28 cellular contexts compared by ENCODE assay signal in genomic region chr6:53824714-53825113, GRCh38.
"Had no signal": no experiment of that assay in that cellular context is flagged by ENCODE, and none has a peak within 500 bp of the region (broad histone marks: within the 10 kb centered on the region; RNA-seq: fewer than 3 reads in every experiment).

No MANE protein-coding gene starts in this region.

- H3K36me3 ChIP-seq: esophagus squamous epithelium, heart right ventricle, neutrophil, right lobe of liver, stomach, thyroid gland, upper lobe of left lung had no signal

- H3K9me3 ChIP-seq: esophagus squamous epithelium, heart right ventricle, mucosa of descending colon, neutrophil, right lobe of liver, stomach, thyroid gland, upper lobe of left lung had no signal

- H3K27ac ChIP-seq: esophagus squamous epithelium, heart right ventricle, neutrophil, parathyroid adenoma, right lobe of liver, upper lobe of left lung had no signal

- H3K4me3 ChIP-seq: esophagus squamous epithelium, heart right ventricle, lung, mucosa of descending colon, right lobe of liver, stomach, thyroid gland, upper lobe of left lung had no signal

- H3K27me3 ChIP-seq: esophagus squamous epithelium, heart right ventricle, neutrophil, right lobe of liver, stomach, thyroid gland, upper lobe of left lung had no signal

- H3K9ac ChIP-seq: parathyroid adenoma had no signal

- H3K4me1 ChIP-seq: right lobe of liver, upper lobe of left lung had no signal

- FAIRE-seq: endometrium, keratinocyte, small intestine, urothelium cell line had no signal

- DNase-seq: cortex of kidney; effector memory CD8-positive, alpha-beta T cell; erythroblast; esophagus squamous epithelium; foreskin melanocyte; glutamatergic neuron; heart right ventricle; hippocampal formation; immature natural killer cell; left ventricle myocardium superior; mesenchymal stem cell; mucosa of descending colon; naive B cell; right lobe of liver; stimulated activated CD4-positive, alpha-beta T cell treated with anti-CD3 and anti-CD28 coated beads, Interleukin-15, amount 100 ng/mL, for 24 hours; stimulated activated CD4-positive, alpha-beta T cell treated with anti-CD3 and anti-CD28 coated beads, Interleukin-2, amount 100 ng/mL, for 48 hours; stimulated activated naive CD4-positive, alpha-beta T cell treated with Interleukin-2 at 50 U/mL for 16 hours; stomach; upper lobe of left lung had no signal

- ATAC-seq: effector memory CD8-positive, alpha-beta T cell; heart right ventricle; left ventricle myocardium superior; natural killer cell treated with Interleukin-12 subunit alpha and Interleukin-12 subunit beta and Interleukin-15 and Interleukin-18, amount 100 ng/mL, for 72 hours; right lobe of liver had no signal

- H2AFZ ChIP-seq: parathyroid adenoma had no signal
